In the genomic region with DNA sequence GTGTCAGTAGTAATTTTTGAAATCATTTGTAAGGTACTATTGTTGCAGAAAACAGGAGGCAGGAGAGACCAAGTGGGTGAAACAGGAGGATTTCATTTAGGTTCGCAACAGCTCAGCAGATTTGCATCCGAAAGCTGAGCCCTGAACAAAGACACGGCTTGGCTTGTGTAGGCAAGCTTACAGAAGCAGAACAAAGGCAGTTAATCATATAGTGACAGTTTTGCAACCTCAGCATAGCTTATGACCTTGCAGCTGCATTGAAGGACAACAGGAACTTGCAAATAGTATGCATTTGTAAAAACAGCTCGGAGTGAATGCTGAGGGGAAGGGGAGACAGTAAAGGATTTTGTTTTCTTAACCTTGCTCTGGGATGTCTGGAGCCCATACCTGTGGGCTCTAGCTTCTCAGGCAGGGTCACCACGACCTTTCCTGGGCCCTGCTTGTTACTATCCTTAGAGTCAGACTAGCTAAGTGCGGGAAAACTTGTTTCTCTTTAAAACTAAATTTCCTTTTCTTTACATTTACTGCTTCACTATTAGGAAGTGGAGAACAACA, we compare ENCODE assay signal across 13 cellular contexts. TPM values are rescaled to one million over a fixed set of nuclear protein-coding genes. Genes with fewer than 3 reads are reported as not detected.
DNase-seq lines count a peak whose midpoint lies in the region; ATAC-seq, FAIRE-seq and TF ChIP-seq lines count a peak whose summit lies in the region.
"Not testable (repeated sequence)": the region's sequence is repeated elsewhere in the genome, so short reads cannot be mapped to it uniquely, and the experiment has no call there.
"Had no signal": no experiment of that assay in that cellular context is flagged by ENCODE, and none has a peak within 500 bp of the region (broad histone marks: within the 10 kb centered on the region; RNA-seq: fewer than 3 reads in every experiment).

No MANE protein-coding gene starts in this region.

- H3K27ac ChIP-seq in MM.1S (ENCODE audit: low read length) (peak overlapping the region; percentile 91), OCI-LY7 (ENCODE audit: low read depth, low read length, poor library complexity, severe bottlenecking) (peak overlapping the region; percentile 83), spleen (peak overlapping the region in 5 of 8 donors; percentile 26 to 56 (median 33))
- H3K27ac ChIP-seq in K562 (ENCODE audit: extremely low read depth, low read depth, low read length); mesendoderm (ENCODE audit: low read depth, low read length): not testable (repeated sequence)

- DNase-seq in DMS153 treated with DMSO at 0.1 percent for 48 hours (lab: John Stamatoyannopoulos, UW; ENCODE audit: unreplicated experiment) (peak; percentile 2), MM.1S (peak; percentile 97), NCI-H2227 treated with DMSO at 0.1 percent for 48 hours (lab: John Stamatoyannopoulos, UW) (peak; percentile 71), OCI-LY7 (ENCODE audit: low spot score) (peak; percentile 93), K562 (ENCODE audit: extremely low read depth in 1 of 4, low spot score in 3 of 4) (peak in 1 of 4 experiments; percentile 2), head of caudate nucleus (peak in 25 of 42 donors; percentile 0 to 51 (median 16)), mesendoderm (peak; percentile 5)
- DNase-seq in spleen: not testable (repeated sequence)

- not testable (repeated sequence) for H2AK5ac ChIP-seq in mesendoderm (ENCODE audit: low read length)

- TF ChIP-seq EP300 in K562 (IDR thresholded peaks at IDR 0.05; ENCODE audit: low read length): not testable (repeated sequence)

- not testable (repeated sequence) for H2BK120ac ChIP-seq in mesendoderm (ENCODE audit: low read depth, low read length)

- H4K5ac ChIP-seq in mesendoderm (ENCODE audit: low read length): not testable (repeated sequence)

- H3K36me3 ChIP-seq in MM.1S (replicated peaks; ENCODE audit: insufficient read depth, low read length); OCI-LY7 (ENCODE audit: insufficient read depth, low read length); K562 (ENCODE audit: control insufficient read depth, insufficient read depth, low read length); mesendoderm (ENCODE audit: control insufficient read depth, insufficient read depth, low read length); spleen: not testable (repeated sequence)

- H3K79me2 ChIP-seq in MM.1S (ENCODE audit: low read length); OCI-LY7 (ENCODE audit: insufficient read depth, low read depth, low read length); K562 (ENCODE audit: control insufficient read depth, insufficient read depth, low read length); mesendoderm (ENCODE audit: control insufficient read depth, insufficient read depth, low read length): not testable (repeated sequence)

- in situ Hi-C loops in K562 (cut with MboI): loop anchor here (25.0 kb wide), 1 partner anchor 899 kb away; a partner anchor contains a TSS

- not testable (repeated sequence) for H3F3A ChIP-seq in MM.1S (ENCODE audit: insufficient read depth, low read length)

- CTCF ChIA-PET in OCI-LY7 (lab: Charles Lee; ENCODE audit: unreplicated experiment); K562 (lab: Yijun Ruan, JAX; ENCODE audit: low intra/inter-chr PET ratio): not testable (repeated sequence)

- 72% methylated on average over 5 of the region's 6 CpGs for WGBS in K562 (ENCODE audit: insufficient coverage, low coverage, missing lambda C conversion rate)
- WGBS in mesendoderm (ENCODE audit: extremely low coverage, insufficient coverage, low lambda C conversion rate): no CpG with 5 or more reads among the region's 6 CpGs
- 24 to 36% (median 32%) methylated on average over 5 to 6 of the region's 6 CpGs for WGBS in spleen, 5 donors

- POLR2A ChIA-PET in OCI-LY7 (lab: Charles Lee); K562 (lab: Yijun Ruan, JAX): not testable (repeated sequence)

- H2BK15ac ChIP-seq in mesendoderm (replicated peaks; ENCODE audit: low read depth): not testable (repeated sequence)

- H3K4me1 ChIP-seq in MM.1S (ENCODE audit: low read length); OCI-LY7 (ENCODE audit: insufficient read depth, low read length, poor library complexity, severe bottlenecking); K562 (replicated peaks in 1 of 2; ENCODE audit: control insufficient read depth in 2 of 2, insufficient read depth in 2 of 2, low read length in 2 of 2); mesendoderm (ENCODE audit: control insufficient read depth, low read depth, low read length); spleen: not testable (repeated sequence)

- BruUV-seq in OCI-LY7 (replicated peaks; lab: Mats Ljungman, UMichigan); K562 (replicated peaks; lab: Mats Ljungman, UMichigan): not testable (repeated sequence)

- H2AFZ ChIP-seq in MM.1S (ENCODE audit: low read length); K562 (ENCODE audit: low read depth, low read length): not testable (repeated sequence)
- peak overlapping the region; percentile 61; the same call in 1 of the 2 replicates for H2AFZ ChIP-seq in OCI-LY7 (ENCODE audit: low read length)

- not testable (repeated sequence) for H4K8ac ChIP-seq in mesendoderm (ENCODE audit: low read depth, low read length)

- not testable (repeated sequence) for H3K9me3 ChIP-seq in MM.1S (replicated peaks; ENCODE audit: insufficient read depth, low read length); OCI-LY7 (ENCODE audit: low read length); K562 (replicated peaks; ENCODE audit: control insufficient read depth, insufficient read depth, low read depth, low read length); spleen

- H3K4ac ChIP-seq in mesendoderm (ENCODE audit: low read depth, low read length): not testable (repeated sequence)

- H3K9ac ChIP-seq in MM.1S (ENCODE audit: low read length): peak overlapping the region; percentile 67
- not testable (repeated sequence) for H3K9ac ChIP-seq in K562 (ENCODE audit: insufficient read depth in 1 of 2, low read depth in 2 of 2, low read length in 2 of 2); mesendoderm (ENCODE audit: low read length)

- H3K9me2 ChIP-seq in MM.1S (replicated peaks; ENCODE audit: insufficient read depth, low read length); OCI-LY7 (ENCODE audit: insufficient read depth, low read length): not testable (repeated sequence)

- H3K18ac ChIP-seq in mesendoderm (ENCODE audit: low read length): not testable (repeated sequence)

- not testable (repeated sequence) for H2BK5ac ChIP-seq in mesendoderm (ENCODE audit: low read length)

- not testable (repeated sequence) for TF ChIP-seq CTCF in MM.1S (IDR thresholded peaks at IDR 0.05; ENCODE audit: low read length); OCI-LY7 (conservative IDR thresholded peaks at IDR 0.05; ENCODE audit: low read length); K562 (IDR thresholded peaks at IDR 0.05 in 2 of 3, conservative IDR thresholded peaks at IDR 0.05 in 1 of 3; ENCODE audit: insufficient read depth in 2 of 3, low read depth in 1 of 3, low read length in 3 of 3); spleen (IDR thresholded peaks at IDR 0.05 in 8 of 11, conservative IDR thresholded peaks at IDR 0.05 in 3 of 11)

- not testable (repeated sequence) for H3K4me3 ChIP-seq in MM.1S (ENCODE audit: low read length); K562; mesendoderm (ENCODE audit: low read length); spleen
- H3K4me3 ChIP-seq in OCI-LY7 (ENCODE audit: low read depth, low read length, poor library complexity, severe bottlenecking): peak overlapping the region; percentile 51

- H3K9me1 ChIP-seq in K562 (ENCODE audit: control insufficient read depth, insufficient read depth, low read length): not testable (repeated sequence)

- not testable (repeated sequence) for H4K20me1 ChIP-seq in MM.1S (ENCODE audit: insufficient read depth, low read length); OCI-LY7 (ENCODE audit: insufficient read depth, low read length); K562 (replicated peaks; ENCODE audit: control insufficient read depth, insufficient read depth, low read length)

- not testable (repeated sequence) for H3K27me3 ChIP-seq in MM.1S (replicated peaks; ENCODE audit: insufficient read depth, low read length); K562 (ENCODE audit: control insufficient read depth in 2 of 2, insufficient read depth in 2 of 2, low read length in 2 of 2); mesendoderm (ENCODE audit: insufficient read depth, low read length, poor library complexity); spleen (replicated peaks in 1 of 7)

- not testable (repeated sequence) for H3K79me1 ChIP-seq in mesendoderm (ENCODE audit: low read length)

- TF ChIP-seq RAD21 in K562 (CRISPR knock-in tag; conservative IDR thresholded peaks at IDR 0.05 in 1 of 2, IDR thresholded peaks at IDR 0.05 in 1 of 2): not testable (repeated sequence)

- FAIRE-seq in K562 (lab: Jason Lieb, UNC): not testable (repeated sequence)

- not testable (repeated sequence) for TF ChIP-seq POLR2A in K562 (conservative IDR thresholded peaks at IDR 0.05); spleen (IDR thresholded peaks at IDR 0.05)

- intact Hi-C loops in OCI-LY7 (cut with micrococcal nuclease; ENCODE audit: unreplicated experiment); K562 (cut with micrococcal nuclease); head of caudate nucleus (cut with DNase I); spleen (cut with DNase I; ENCODE audit: low total_unique reads): not testable (repeated sequence)

- H3K4me2 ChIP-seq in MM.1S (ENCODE audit: low read depth, low read length) (peak overlapping the region; percentile 47; the same call in 1 of the 2 replicates), OCI-LY7 (ENCODE audit: low read length) (peak overlapping the region; percentile 64)
- not testable (repeated sequence) for H3K4me2 ChIP-seq in K562 (ENCODE audit: insufficient read depth, low read length); mesendoderm (ENCODE audit: low read length)

- ATAC-seq in K562: peak; percentile 40; the same call in 1 of the 3 replicates

- H3K56ac ChIP-seq in mesendoderm (ENCODE audit: low read length): not testable (repeated sequence)

- H3K23ac ChIP-seq in mesendoderm (ENCODE audit: low read length): not testable (repeated sequence)

RNA-seq across cellular contexts. Expression of a gene that starts 26.6 kb away (rescaled TPM):
- total RNA-seq in OCI-LY7 (2014; rRNA removed; shearing (Covaris generic)): 0.13 TPM in 1 of 2 replicates, not detected in the other
- total RNA-seq in OCI-LY7 (2022) (0.28 and 0.34 TPM in 2 replicates), K562 (2014; rRNA removed) (21.6 and 24.1 TPM in 2 replicates), K562 (2014; rRNA removed; fragmentation: Illumina TruSeq; extraction: Trizol) (30.7 and 31.8 TPM in 2 replicates), K562 (2015; rRNA removed; fragmentation: Illumina TruSeq; extraction: Trizol) (29.6 and 29.7 TPM in 2 replicates), K562 (2021) (20.9 and 23.4 TPM in 2 replicates), spleen (under 1 TPM in 4 of 7 donors, not detected in 3; 0.15 to 0.32 (median 0.20) TPM)
- 291 and 681 TPM in 2 replicates for total RNA-seq in K562 (2011; cell fraction: chromatin; rRNA removed; ENCODE audit: low replicate concordance)
- total RNA-seq in K562 (2011; cell fraction: nucleolus; rRNA removed): 162 and 205 TPM in 2 replicates
- 159 and 212 TPM in 2 replicates for total RNA-seq in K562 (2011; cell fraction: nucleoplasm; rRNA removed)
- polyA plus RNA-seq in K562 (2011; rRNA removed) (3.7 and 6.8 TPM in 2 replicates), K562 (2014; fragmentation: Illumina TruSeq; extraction: Trizol) (11.7 and 12.2 TPM in 2 replicates), K562 (2014; fragmentation: Nextera tagmentation; extraction: Ambion mirVana) (1 to 10 TPM in 1 of 2 experiments, under 1 TPM in 1; 0.22 to 1.7 TPM), K562 (2014; rRNA removed) (12.1 and 16.9 TPM in 2 replicates), spleen (not detected)
- 0.97 and 1.3 TPM in 2 replicates for polyA plus RNA-seq in K562 (2011; cell fraction: cytosol; rRNA removed)
- 25.6 and 77.8 TPM in 2 replicates for polyA plus RNA-seq in K562 (2011; cell fraction: nucleus; rRNA removed)
- 6.3 and 13.8 TPM in 2 replicates for polyA plus RNA-seq in K562 (2012)
- 40.8 and 66.9 TPM in 2 replicates for polyA minus RNA-seq in K562 (2011; rRNA and poly(A)+ RNA removed)
- 9.1 and 13.0 TPM in 2 replicates for polyA minus RNA-seq in K562 (2011; cell fraction: cytosol; rRNA and poly(A)+ RNA removed)
- polyA minus RNA-seq in K562 (2011; cell fraction: nucleus; rRNA and poly(A)+ RNA removed): 108 and 155 TPM in 2 replicates
- polyA plus RNA-seq in mesendoderm (2013, experiment 1 of 2): 0.01 TPM
- polyA plus RNA-seq in mesendoderm (2013, experiment 2 of 2): 0.03 TPM
- total RNA-seq: body of pancreas, fibroblast of villous mesenchyme, skeletal muscle tissue, thoracic aorta had no signal
- polyA plus RNA-seq: esophagus had no signal

Comparison
In these comparisons a context has a peak if more than half of its experiments do, and no peak if none do; other contexts are left out.
1. RNA of a gene that starts 26.6 kb away (total RNA-seq): 20.9 to 681 TPM in K562; 0.13 to 0.34 TPM in OCI-LY7 and 0.15 to 0.32 TPM in spleen; every median in the first group is over 10 times any median in the second.